ENCODE assay signal across 1 cellular context in the genomic region with DNA sequence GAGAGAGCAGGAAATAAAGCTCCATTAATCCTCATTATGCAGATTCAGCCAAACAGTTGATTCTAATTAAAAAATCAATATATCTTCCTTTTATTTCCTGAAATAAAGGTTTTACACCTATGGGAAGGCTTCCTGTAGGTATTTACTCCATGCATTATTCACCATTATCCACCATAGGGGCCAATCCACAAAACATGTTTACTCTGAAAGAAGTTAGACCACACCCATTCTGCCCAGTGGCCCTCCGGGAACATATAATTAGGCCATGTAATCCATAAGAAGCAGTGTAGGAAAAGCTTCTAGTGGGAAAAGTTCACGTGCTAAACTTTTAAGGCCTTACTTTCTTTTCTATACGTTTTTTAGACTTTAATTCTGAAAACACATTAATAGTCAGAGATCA.
TF ChIP-seq lines count a peak whose summit lies in the region.

No MANE protein-coding gene starts in this region.

TF ChIP-seq in HepG2, 621 proteins besides CTCF, POLR2A, EP300 and RAD21 (continued from another document):
- TF ChIP-seq ZNF549 (CRISPR knock-in tag; IDR thresholded peaks at IDR 0.05) (no peak), BRD4 (CRISPR knock-in tag; IDR thresholded peaks at IDR 0.05) (no peak), SOX13 (IDR thresholded peaks at IDR 0.05) (no peak), SOX13 (CRISPR knock-in tag; conservative IDR thresholded peaks at IDR 0.05 in 1 of 2, IDR thresholded peaks at IDR 0.05 in 1 of 2) (no peak), ZNF460 (CRISPR knock-in tag; IDR thresholded peaks at IDR 0.05; ENCODE audit: borderline replicate concordance) (no peak), ZNF83 (CRISPR knock-in tag; IDR thresholded peaks at IDR 0.05; ENCODE audit: borderline replicate concordance) (no peak), ZFX (CRISPR knock-in tag; IDR thresholded peaks at IDR 0.05; ENCODE audit: low read depth) (no peak), BRCA1 (CRISPR knock-in tag; IDR thresholded peaks at IDR 0.05) (no peak), ZNF350 (CRISPR knock-in tag; IDR thresholded peaks at IDR 0.05; ENCODE audit: borderline replicate concordance, low read depth) (no peak)
- TF ChIP-seq, protein P1, sequence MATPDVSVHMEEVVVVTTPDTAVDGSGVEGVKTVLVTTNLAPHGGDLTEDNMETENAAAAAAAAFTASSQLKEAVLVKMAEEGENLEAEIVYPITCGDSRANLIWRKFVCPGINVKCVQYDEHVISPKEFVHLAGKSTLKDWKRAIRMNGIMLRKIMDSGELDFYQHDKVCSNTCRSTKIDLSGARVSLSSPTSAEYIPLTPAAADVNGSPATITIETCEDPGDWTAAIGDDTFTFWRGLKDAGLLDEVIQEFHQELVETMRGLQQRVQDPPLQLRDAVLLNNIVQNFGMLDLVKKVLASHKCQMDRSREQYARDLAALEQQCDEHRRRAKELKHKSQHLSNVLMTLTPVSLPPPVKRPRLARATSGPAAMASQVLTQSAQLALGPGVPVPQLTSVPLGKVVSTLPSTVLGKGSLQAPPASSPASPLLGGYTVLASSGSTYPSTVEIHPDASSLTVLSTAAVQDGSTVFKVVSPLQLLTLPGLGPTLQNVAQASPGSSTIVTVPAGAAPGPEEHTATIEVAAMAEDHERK (CRISPR knock-in tag; IDR thresholded peaks at IDR 0.05; ENCODE audit: low read depth), result no peak
- TF ChIP-seq, protein P2, sequence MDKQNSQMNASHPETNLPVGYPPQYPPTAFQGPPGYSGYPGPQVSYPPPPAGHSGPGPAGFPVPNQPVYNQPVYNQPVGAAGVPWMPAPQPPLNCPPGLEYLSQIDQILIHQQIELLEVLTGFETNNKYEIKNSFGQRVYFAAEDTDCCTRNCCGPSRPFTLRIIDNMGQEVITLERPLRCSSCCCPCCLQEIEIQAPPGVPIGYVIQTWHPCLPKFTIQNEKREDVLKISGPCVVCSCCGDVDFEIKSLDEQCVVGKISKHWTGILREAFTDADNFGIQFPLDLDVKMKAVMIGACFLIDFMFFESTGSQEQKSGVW (CRISPR knock-in tag; IDR thresholded peaks at IDR 0.05; ENCODE audit: borderline replicate concordance), result no peak
- TF ChIP-seq, protein P3, sequence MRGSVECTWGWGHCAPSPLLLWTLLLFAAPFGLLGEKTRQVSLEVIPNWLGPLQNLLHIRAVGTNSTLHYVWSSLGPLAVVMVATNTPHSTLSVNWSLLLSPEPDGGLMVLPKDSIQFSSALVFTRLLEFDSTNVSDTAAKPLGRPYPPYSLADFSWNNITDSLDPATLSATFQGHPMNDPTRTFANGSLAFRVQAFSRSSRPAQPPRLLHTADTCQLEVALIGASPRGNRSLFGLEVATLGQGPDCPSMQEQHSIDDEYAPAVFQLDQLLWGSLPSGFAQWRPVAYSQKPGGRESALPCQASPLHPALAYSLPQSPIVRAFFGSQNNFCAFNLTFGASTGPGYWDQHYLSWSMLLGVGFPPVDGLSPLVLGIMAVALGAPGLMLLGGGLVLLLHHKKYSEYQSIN (CRISPR knock-in tag; IDR thresholded peaks at IDR 0.05; ENCODE audit: borderline replicate concordance), result no peak
- TF ChIP-seq, protein P4, sequence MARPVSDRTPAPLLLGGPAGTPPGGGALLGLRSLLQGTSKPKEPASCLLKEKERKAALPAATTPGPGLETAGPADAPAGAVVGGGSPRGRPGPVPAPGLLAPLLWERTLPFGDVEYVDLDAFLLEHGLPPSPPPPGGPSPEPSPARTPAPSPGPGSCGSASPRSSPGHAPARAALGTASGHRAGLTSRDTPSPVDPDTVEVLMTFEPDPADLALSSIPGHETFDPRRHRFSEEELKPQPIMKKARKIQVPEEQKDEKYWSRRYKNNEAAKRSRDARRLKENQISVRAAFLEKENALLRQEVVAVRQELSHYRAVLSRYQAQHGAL (CRISPR knock-in tag; IDR thresholded peaks at IDR 0.05; ENCODE audit: not compliant biosample characterization), result no peak
- TF ChIP-seq, protein P5, sequence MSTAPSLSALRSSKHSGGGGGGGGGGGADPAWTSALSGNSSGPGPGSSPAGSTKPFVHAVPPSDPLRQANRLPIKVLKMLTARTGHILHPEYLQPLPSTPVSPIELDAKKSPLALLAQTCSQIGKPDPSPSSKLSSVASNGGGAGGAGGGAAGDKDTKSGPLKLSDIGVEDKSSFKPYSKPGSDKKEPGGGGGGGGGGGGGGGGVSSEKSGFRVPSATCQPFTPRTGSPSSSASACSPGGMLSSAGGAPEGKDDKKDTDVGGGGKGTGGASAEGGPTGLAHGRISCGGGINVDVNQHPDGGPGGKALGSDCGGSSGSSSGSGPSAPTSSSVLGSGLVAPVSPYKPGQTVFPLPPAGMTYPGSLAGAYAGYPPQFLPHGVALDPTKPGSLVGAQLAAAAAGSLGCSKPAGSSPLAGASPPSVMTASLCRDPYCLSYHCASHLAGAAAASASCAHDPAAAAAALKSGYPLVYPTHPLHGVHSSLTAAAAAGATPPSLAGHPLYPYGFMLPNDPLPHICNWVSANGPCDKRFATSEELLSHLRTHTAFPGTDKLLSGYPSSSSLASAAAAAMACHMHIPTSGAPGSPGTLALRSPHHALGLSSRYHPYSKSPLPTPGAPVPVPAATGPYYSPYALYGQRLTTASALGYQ (CRISPR knock-in tag; IDR thresholded peaks at IDR 0.05), result no peak
- TF ChIP-seq, protein P6, sequence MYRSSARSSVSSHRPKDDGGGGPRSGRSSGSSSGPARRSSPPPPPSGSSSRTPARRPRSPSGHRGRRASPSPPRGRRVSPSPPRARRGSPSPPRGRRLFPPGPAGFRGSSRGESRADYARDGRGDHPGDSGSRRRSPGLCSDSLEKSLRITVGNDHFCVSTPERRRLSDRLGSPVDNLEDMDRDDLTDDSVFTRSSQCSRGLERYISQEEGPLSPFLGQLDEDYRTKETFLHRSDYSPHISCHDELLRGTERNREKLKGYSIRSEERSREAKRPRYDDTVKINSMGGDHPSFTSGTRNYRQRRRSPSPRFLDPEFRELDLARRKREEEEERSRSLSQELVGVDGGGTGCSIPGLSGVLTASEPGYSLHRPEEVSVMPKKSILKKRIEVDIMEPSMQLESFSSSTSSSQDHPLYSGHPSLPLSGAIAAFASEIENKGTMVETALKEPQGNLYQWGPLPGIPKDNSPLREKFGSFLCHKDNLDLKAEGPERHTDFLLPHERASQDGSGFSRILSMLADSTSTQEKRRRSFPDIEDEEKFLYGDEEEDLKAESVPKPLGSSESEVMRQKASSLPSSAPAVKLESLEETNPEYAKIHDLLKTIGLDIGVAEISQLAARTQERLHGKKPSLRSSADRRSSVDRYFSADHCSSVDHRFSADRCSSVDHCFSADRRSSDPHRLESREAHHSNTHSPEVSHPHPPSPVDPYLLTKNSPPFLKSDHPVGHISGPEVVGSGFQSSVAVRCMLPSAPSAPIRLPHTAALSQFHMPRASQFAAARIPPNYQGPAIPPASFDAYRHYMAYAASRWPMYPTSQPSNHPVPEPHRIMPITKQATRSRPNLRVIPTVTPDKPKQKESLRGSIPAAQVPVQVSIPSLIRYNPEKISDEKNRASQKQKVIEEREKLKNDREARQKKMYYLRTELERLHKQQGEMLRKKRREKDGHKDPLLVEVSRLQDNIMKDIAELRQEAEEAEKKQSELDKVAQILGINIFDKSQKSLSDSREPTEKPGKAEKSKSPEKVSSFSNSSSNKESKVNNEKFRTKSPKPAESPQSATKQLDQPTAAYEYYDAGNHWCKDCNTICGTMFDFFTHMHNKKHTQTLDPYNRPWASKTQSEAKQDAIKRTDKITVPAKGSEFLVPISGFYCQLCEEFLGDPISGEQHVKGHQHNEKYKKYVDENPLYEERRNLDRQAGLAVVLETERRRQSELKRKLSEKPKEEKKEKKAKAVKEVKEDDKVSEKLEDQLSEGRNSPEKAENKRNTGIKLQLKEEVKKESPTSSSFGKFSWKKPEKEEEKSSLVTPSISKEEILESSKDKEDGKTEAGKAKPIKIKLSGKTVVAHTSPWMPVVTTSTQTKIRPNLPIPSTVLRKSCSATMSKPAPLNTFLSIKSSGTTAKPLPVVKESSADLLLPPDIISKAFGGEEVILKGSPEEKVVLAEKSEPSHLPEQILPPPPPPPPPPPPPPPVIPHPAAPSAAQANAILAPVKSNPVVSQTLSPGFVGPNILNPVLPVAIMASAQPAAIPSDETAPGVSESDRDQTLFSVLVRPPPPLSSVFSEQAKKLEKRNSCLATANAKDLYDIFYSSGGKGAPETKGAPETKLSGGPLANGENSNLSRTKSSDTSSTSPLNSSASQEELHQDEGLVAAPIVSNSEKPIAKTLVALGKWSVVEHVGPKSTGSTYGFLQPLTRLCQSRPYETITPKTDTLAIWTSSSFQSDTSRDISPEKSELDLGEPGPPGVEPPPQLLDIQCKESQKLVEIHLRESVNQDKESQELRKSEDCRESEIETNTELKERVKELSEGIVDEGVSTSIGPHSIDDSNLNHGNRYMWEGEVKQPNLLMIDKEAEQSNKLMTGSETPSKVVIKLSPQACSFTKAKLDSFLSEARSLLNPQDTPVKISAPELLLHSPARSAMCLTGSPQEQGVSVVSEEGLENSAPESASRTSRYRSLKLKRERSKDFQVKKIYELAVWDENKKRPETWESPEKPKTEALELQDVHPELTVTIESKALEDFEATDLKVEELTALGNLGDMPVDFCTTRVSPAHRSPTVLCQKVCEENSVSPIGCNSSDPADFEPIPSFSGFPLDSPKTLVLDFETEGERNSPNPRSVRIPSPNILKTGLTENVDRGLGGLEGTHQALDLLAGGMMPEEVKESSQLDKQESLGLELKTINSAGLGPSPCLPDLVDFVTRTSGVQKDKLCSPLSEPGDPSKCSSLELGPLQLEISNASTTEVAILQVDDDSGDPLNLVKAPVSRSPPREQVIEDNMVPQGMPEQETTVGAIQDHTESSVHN (CRISPR knock-in tag; IDR thresholded peaks at IDR 0.05), result no peak
- TF ChIP-seq, protein P7, sequence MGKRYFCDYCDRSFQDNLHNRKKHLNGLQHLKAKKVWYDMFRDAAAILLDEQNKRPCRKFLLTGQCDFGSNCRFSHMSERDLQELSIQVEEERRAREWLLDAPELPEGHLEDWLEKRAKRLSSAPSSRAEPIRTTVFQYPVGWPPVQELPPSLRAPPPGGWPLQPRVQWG (CRISPR knock-in tag; IDR thresholded peaks at IDR 0.05; ENCODE audit: borderline replicate concordance, low read depth), result no peak
